In the genomic region with DNA sequence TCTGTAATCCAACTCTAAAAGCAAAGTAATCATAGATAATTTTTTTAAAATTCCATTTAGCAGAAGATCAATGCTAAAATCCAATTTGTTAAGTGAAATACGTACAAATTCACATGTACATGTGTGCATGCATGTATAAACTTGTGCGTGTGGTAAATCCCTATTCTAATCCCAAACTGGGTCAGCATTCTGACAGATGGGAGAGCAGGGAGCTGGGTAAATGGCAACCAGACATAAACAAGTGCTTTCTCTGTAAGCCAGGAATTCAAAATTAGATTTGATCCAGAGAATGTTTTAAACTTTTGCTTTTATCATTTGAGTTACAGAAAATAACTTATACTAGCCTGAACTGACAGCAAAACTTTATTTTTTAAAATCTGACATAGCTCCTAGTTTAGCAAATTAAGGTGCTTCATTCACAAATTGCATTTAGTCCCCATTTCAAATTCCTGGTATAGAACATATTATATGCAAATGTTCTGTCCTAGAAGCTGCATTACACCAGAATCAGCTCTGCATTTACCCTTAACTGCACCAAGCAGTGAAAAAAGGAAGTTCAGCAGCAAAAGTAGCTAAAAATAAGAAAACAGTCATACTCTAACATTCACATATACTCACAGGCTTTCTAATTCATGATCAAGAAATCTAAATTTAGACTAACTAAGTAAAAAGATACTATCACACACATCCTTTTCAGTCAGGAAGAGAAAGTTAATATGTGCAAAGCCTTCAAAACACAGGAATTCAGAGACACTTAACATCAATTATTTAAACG, we compare ENCODE assay signal across 8 cellular contexts. TPM values are rescaled to one million over a fixed set of nuclear protein-coding genes. Genes with fewer than 3 reads are reported as not detected.
A peak's percentile ranks its signal among the peaks of the same experiment; 100 is the strongest.
DNase-seq lines count a peak whose midpoint lies in the region; ATAC-seq and TF ChIP-seq lines count a peak whose summit lies in the region.

No MANE protein-coding gene starts in this region.

- ATAC-seq in GM19328 (IDR thresholded peaks at IDR 0.05; ENCODE audit: unreplicated experiment) (peak; percentile 95), HG03139 (IDR thresholded peaks at IDR 0.05; ENCODE audit: unreplicated experiment) (peak; percentile 94), HG02970 (IDR thresholded peaks at IDR 0.05; ENCODE audit: low FRiP score, unreplicated experiment) (no peak)

- no peak for TF ChIP-seq CTCF in left ventricle myocardium inferior (IDR thresholded peaks at IDR 0.05; ENCODE audit: borderline replicate concordance)

- peak overlapping the region; percentile 69 for H3K27ac Mint-ChIP-seq in T-helper 2 cell treated with Interferon-gamma antibody and Interleukin-4, amounts not matched to agents 5 μg/mL and 100 μg/mL, for 36 hours

- intact Hi-C loops in left ventricle myocardium inferior (cut with micrococcal nuclease): no loop called here

- no peaks in the 10 kb centered on the region for H3K36me3 ChIP-seq in left ventricle myocardium inferior

- H3K9me3 Mint-ChIP-seq in T-helper 2 cell treated with Interferon-gamma antibody and Interleukin-4, amounts not matched to agents 5 μg/mL and 100 μg/mL, for 36 hours: peaks cover 3% of the 10 kb centered on the region

- no peaks in the 10 kb centered on the region for H3K27me3 ChIP-seq in left ventricle myocardium inferior (ENCODE audit: low read depth)

- no peak overlapping the region for H3K27ac ChIP-seq in left ventricle myocardium inferior (replicated peaks)

- DNase-seq in CD1c-positive myeloid dendritic cell (ENCODE audit: extremely low spot score) (peak; percentile 71), pons (ENCODE audit: low spot score) (peak; percentile 60), left ventricle myocardium inferior (no peak), NCI-H2196 (lab: John Stamatoyannopoulos, UW; ENCODE audit: unreplicated experiment) (no peak)
- no peak for DNase-seq in T-helper 2 cell treated with Interferon-gamma antibody and Interleukin-4, amounts not matched to agents 5 μg/mL and 100 μg/mL, for 36 hours (ENCODE audit: low spot score)

- peaks cover 26% of the 10 kb centered on the region for H3K4me1 Mint-ChIP-seq in T-helper 2 cell treated with Interferon-gamma antibody and Interleukin-4, amounts not matched to agents 5 μg/mL and 100 μg/mL, for 36 hours (ENCODE audit: low read depth)

- peaks cover 3% of the 10 kb centered on the region for H3K36me3 Mint-ChIP-seq in T-helper 2 cell treated with Interferon-gamma antibody and Interleukin-4, amounts not matched to agents 5 μg/mL and 100 μg/mL, for 36 hours (ENCODE audit: low read depth)

- peaks cover 51% of the 10 kb centered on the region for H3K4me1 ChIP-seq in left ventricle myocardium inferior

- H3K9me3 ChIP-seq in left ventricle myocardium inferior (replicated peaks): peaks cover 15% of the 10 kb centered on the region

- H3K27me3 Mint-ChIP-seq in T-helper 2 cell treated with Interferon-gamma antibody and Interleukin-4, amounts not matched to agents 5 μg/mL and 100 μg/mL, for 36 hours (ENCODE audit: low read depth): peaks cover 2% of the 10 kb centered on the region

- peak overlapping the region; percentile 72 for H3K4me3 Mint-ChIP-seq in T-helper 2 cell treated with Interferon-gamma antibody and Interleukin-4, amounts not matched to agents 5 μg/mL and 100 μg/mL, for 36 hours

- no peak overlapping the region for H3K4me3 ChIP-seq in left ventricle myocardium inferior

RNA-seq across cellular contexts. Expression of a gene that starts 32.6 kb away (rescaled TPM):
- 25.2 TPM for total RNA-seq in left ventricle myocardium inferior

Comparison
In these comparisons a context has a peak if more than half of its experiments do, and no peak if none do; other contexts are left out.
1. DNase-seq: peak in CD1c-positive myeloid dendritic cell (single experiment) and pons (single experiment); none in T-helper 2 cell treated with Interferon-gamma antibody and Interleukin-4, amounts not matched to agents 5 μg/mL and 100 μg/mL, for 36 hours (single experiment), left ventricle myocardium inferior (single experiment) and NCI-H2196 (single experiment).